In the genomic region with DNA sequence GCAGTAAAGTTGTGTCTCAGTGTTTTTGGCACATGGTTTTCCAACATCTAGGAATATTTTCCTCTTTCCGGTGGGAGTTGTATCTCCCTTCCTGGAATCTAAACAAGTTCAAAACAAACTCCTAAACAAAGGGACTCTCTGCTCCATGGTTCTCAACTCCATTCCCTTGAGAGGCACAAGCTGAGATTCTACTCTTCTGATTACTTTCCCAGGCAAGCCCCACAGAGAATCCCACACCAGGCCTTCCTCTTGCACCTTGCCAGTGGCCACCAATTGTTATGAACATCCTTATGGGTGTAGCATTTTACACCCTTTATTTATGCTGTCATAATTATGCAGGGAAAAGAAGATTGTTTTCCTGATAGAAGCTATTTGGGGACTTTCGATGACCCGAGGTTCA, we compare ENCODE assay signal across 26 cellular contexts. TPM values are rescaled to one million over a fixed set of nuclear protein-coding genes. Genes with fewer than 3 reads are reported as not detected.
"Had no signal": no experiment of that assay in that cellular context is flagged by ENCODE, and none has a peak within 500 bp of the region (broad histone marks: within the 10 kb centered on the region; RNA-seq: fewer than 3 reads in every experiment).

No MANE protein-coding gene starts in this region.

- H3K4me3 ChIP-seq: ascending aorta, breast epithelium had no signal

- DNase-seq: activated B cell treated with CpG ODN at 0.5 μM for 24 hours; activated CD4-positive, alpha-beta memory T cell treated with anti-CD3 and anti-CD28 coated beads, Interleukin-2, amount 10 ng/mL, durations not matched to agents 7 days and 5 days; activated CD4-positive, alpha-beta T cell treated with anti-CD3 and anti-CD28 coated beads, Interleukin-2, amount 10 ng/mL, durations not matched to agents 24 days and 14 days; activated CD8-positive, alpha-beta memory T cell treated with anti-CD3 and anti-CD28 coated beads, Interleukin-2, amount 50 U/mL, for 48 hours; activated gamma-delta T cell; activated naive CD4-positive, alpha-beta T cell; activated naive CD4-positive, alpha-beta T cell treated with anti-CD3 and anti-CD28 coated beads, Interleukin-2, amount 10 ng/mL, durations not matched to agents 7 days and 5 days; activated naive CD8-positive, alpha-beta T cell treated with anti-CD3 and anti-CD28 coated beads, Interleukin-2, amount 10 ng/mL, durations not matched to agents 7 days and 5 days; activated T-cell treated with anti-CD3 and anti-CD28 coated beads for 4 hours; activated T-cell treated with anti-CD3 and anti-CD28 coated beads, Interleukin-2, amount 50 U/mL, for 24 hours; activated T-cell treated with anti-CD3 and anti-CD28 coated beads, Interleukin-2, amount 50 U/mL, for 72 hours; caudate nucleus; cortex of kidney; effector CD8-positive, alpha-beta T cell; foreskin fibroblast; T-helper 1 cell; T-helper 17 cell; T1000; WERI-Rb-1 had no signal

- H3K4me1 Mint-ChIP-seq: activated B cell treated with CpG ODN at 0.5 μM for 24 hours; activated CD4-positive, alpha-beta memory T cell treated with anti-CD3 and anti-CD28 coated beads, Interleukin-2, amount 10 ng/mL, durations not matched to agents 7 days and 5 days; activated CD4-positive, alpha-beta T cell treated with anti-CD3 and anti-CD28 coated beads, Interleukin-2, amount 10 ng/mL, durations not matched to agents 24 days and 14 days; activated naive CD4-positive, alpha-beta T cell treated with anti-CD3 and anti-CD28 coated beads, Interleukin-2, amount 10 ng/mL, durations not matched to agents 7 days and 5 days; activated naive CD8-positive, alpha-beta T cell treated with anti-CD3 and anti-CD28 coated beads, Interleukin-2, amount 10 ng/mL, durations not matched to agents 7 days and 5 days; brain; T-helper 17 cell had no signal

- ATAC-seq: activated CD4-positive, CD25-positive, alpha-beta regulatory T cell treated with anti-CD3 and anti-CD28 coated beads, Interleukin-2, amount 50 U/mL, for 24 hours; activated naive CD4-positive, alpha-beta T cell treated with anti-CD3 and anti-CD28 coated beads, Interleukin-2, amount 50 U/mL, for 72 hours; activated T-cell treated with anti-CD3 and anti-CD28 coated beads, Interleukin-2, amount 50 U/mL, for 72 hours; T-helper 17 cell had no signal

- H3K4me1 ChIP-seq: ascending aorta, breast epithelium had no signal

- H3K9me3 Mint-ChIP-seq: activated B cell treated with CpG ODN at 0.5 μM for 24 hours; activated CD4-positive, alpha-beta T cell treated with anti-CD3 and anti-CD28 coated beads, Interleukin-2, amount 10 ng/mL, durations not matched to agents 24 days and 14 days; activated naive CD4-positive, alpha-beta T cell treated with anti-CD3 and anti-CD28 coated beads, Interleukin-2, amount 50 U/mL, for 72 hours; activated T-cell treated with anti-CD3 and anti-CD28 coated beads, Interleukin-2, amount 50 U/mL, for 72 hours; T-helper 2 cell treated with Interferon-gamma antibody and Interleukin-4, amounts not matched to agents 5 μg/mL and 100 μg/mL, for 36 hours had no signal

- H3K36me3 Mint-ChIP-seq: activated naive CD4-positive, alpha-beta T cell treated with anti-CD3 and anti-CD28 coated beads, Interleukin-2, amount 10 ng/mL, durations not matched to agents 7 days and 5 days; activated naive CD4-positive, alpha-beta T cell treated with anti-CD3 and anti-CD28 coated beads, Interleukin-2, amount 50 U/mL, for 72 hours; activated naive CD8-positive, alpha-beta T cell treated with anti-CD3 and anti-CD28 coated beads, Interleukin-2, amount 10 ng/mL, durations not matched to agents 7 days and 5 days; brain had no signal

- H3K27me3 Mint-ChIP-seq: activated CD4-positive, alpha-beta T cell treated with anti-CD3 and anti-CD28 coated beads, Interleukin-2, amount 10 ng/mL, durations not matched to agents 24 days and 14 days had no signal

- H3K36me3 ChIP-seq: ascending aorta, breast epithelium, WERI-Rb-1 had no signal

- H3K4me3 Mint-ChIP-seq: activated B cell treated with CpG ODN at 0.5 μM for 24 hours; activated CD4-positive, alpha-beta memory T cell treated with anti-CD3 and anti-CD28 coated beads, Interleukin-2, amount 10 ng/mL, durations not matched to agents 7 days and 5 days; activated CD4-positive, alpha-beta T cell treated with anti-CD3 and anti-CD28 coated beads, Interleukin-2, amount 10 ng/mL, durations not matched to agents 24 days and 14 days; activated naive CD4-positive, alpha-beta T cell treated with anti-CD3 and anti-CD28 coated beads, Interleukin-2, amount 10 ng/mL, durations not matched to agents 7 days and 5 days; activated naive CD8-positive, alpha-beta T cell treated with anti-CD3 and anti-CD28 coated beads, Interleukin-2, amount 10 ng/mL, durations not matched to agents 7 days and 5 days; activated T-cell treated with anti-CD3 and anti-CD28 coated beads, Interleukin-2, amount 50 U/mL, for 24 hours; activated T-cell treated with anti-CD3 and anti-CD28 coated beads, Interleukin-2, amount 50 U/mL, for 72 hours; brain; T-helper 17 cell; T-helper 2 cell treated with Interferon-gamma antibody and Interleukin-4, amounts not matched to agents 5 μg/mL and 100 μg/mL, for 36 hours had no signal

- H3K9me3 ChIP-seq: breast epithelium had no signal

- H3K27ac ChIP-seq: ascending aorta, breast epithelium, epithelial cell of prostate, WERI-Rb-1 had no signal

- H3K27ac Mint-ChIP-seq: activated B cell treated with CpG ODN at 0.5 μM for 24 hours; activated CD4-positive, alpha-beta memory T cell treated with anti-CD3 and anti-CD28 coated beads, Interleukin-2, amount 10 ng/mL, durations not matched to agents 7 days and 5 days; activated CD4-positive, alpha-beta T cell treated with anti-CD3 and anti-CD28 coated beads, Interleukin-2, amount 10 ng/mL, durations not matched to agents 24 days and 14 days; activated naive CD4-positive, alpha-beta T cell treated with anti-CD3 and anti-CD28 coated beads, Interleukin-2, amount 10 ng/mL, durations not matched to agents 7 days and 5 days; activated naive CD4-positive, alpha-beta T cell treated with anti-CD3 and anti-CD28 coated beads, Interleukin-2, amount 50 U/mL, for 72 hours; activated naive CD8-positive, alpha-beta T cell treated with anti-CD3 and anti-CD28 coated beads, Interleukin-2, amount 10 ng/mL, durations not matched to agents 7 days and 5 days; activated T-cell treated with anti-CD3 and anti-CD28 coated beads, Interleukin-2, amount 50 U/mL, for 24 hours; activated T-cell treated with anti-CD3 and anti-CD28 coated beads, Interleukin-2, amount 50 U/mL, for 72 hours; brain; T-helper 17 cell; T-helper 2 cell treated with Interferon-gamma antibody and Interleukin-4, amounts not matched to agents 5 μg/mL and 100 μg/mL, for 36 hours had no signal

- H3K27me3 ChIP-seq: ascending aorta, breast epithelium had no signal

RNA-seq across cellular contexts. Expression of gene SH3TC2, which starts 25.8 kb away (rescaled TPM):
- total RNA-seq: activated B cell treated with CpG ODN at 0.5 μM for 24 hours; activated CD4-positive, alpha-beta memory T cell treated with anti-CD3 and anti-CD28 coated beads, Interleukin-2, amount 10 ng/mL, durations not matched to agents 7 days and 5 days; activated CD4-positive, alpha-beta T cell treated with anti-CD3 and anti-CD28 coated beads, Interleukin-2, amount 10 ng/mL, durations not matched to agents 24 days and 14 days; activated naive CD4-positive, alpha-beta T cell treated with anti-CD3 and anti-CD28 coated beads, Interleukin-2, amount 50 U/mL, for 72 hours; activated naive CD8-positive, alpha-beta T cell treated with anti-CD3 and anti-CD28 coated beads, Interleukin-2, amount 10 ng/mL, durations not matched to agents 7 days and 5 days had no signal

RNA-seq across cellular contexts. Expression of gene ABLIM3, which starts 52.6 kb away (rescaled TPM):
- total RNA-seq: activated B cell treated with CpG ODN at 0.5 μM for 24 hours; activated CD4-positive, alpha-beta T cell treated with anti-CD3 and anti-CD28 coated beads, Interleukin-2, amount 10 ng/mL, durations not matched to agents 24 days and 14 days; activated naive CD8-positive, alpha-beta T cell treated with anti-CD3 and anti-CD28 coated beads, Interleukin-2, amount 10 ng/mL, durations not matched to agents 7 days and 5 days had no signal
